ENCODE assay signal across 26 cellular contexts in the genomic region with DNA sequence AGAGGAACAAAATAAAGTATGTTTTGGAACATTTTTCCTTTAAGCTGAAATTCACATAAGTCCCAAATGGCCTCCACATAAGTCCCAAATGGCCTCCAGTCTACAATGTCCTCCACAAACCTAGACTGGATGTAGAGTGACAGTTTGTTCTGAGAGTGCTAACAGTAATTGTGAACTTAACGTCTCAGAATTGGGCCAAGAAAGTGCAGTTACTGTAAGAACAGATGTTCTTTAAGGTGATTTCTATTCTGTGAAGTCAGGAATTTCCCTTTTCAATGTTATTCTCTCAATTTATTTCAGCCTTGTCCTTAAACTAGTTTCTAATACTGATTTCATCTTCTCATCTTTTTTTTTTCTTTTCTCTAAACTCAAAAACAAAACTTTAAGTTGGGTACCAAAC.
"Had no signal": no experiment of that assay in that cellular context is flagged by ENCODE, and none has a peak within 500 bp of the region (broad histone marks: within the 10 kb centered on the region; RNA-seq: fewer than 3 reads in every experiment).

No MANE protein-coding gene starts in this region.

- H3K27ac ChIP-seq: dorsolateral prefrontal cortex, epithelial cell of prostate, gastrocnemius medialis, heart right ventricle, left lung, ovary, psoas muscle, sigmoid colon, thoracic aorta, tibial nerve, upper lobe of left lung had no signal

- H3K4me3 ChIP-seq: dorsolateral prefrontal cortex, gastrocnemius medialis, heart right ventricle, left lung, ovary, psoas muscle, sigmoid colon, thoracic aorta, tibial nerve, upper lobe of left lung had no signal

- H3K27me3 ChIP-seq: dorsolateral prefrontal cortex, gastrocnemius medialis, heart right ventricle, left lung, ovary, sigmoid colon, tibial nerve, upper lobe of left lung had no signal

- H3K27ac Mint-ChIP-seq: endodermal cell; naive thymus-derived CD8-positive, alpha-beta T cell; nephron progenitor cell; stimulated activated memory B cell treated with anti-CD40 and anti-IgM and Interleukin-4, amounts not matched to agents 10 μg/mL and 1 μg/mL and 100 μg/mL, for 72 hours; stimulated activated naive CD8-positive, alpha-beta T cell treated with anti-CD3 and anti-CD28 coated beads, Interleukin-15, Interleukin-2, amounts not matched to agents 100 ng/mL and 50 ng/mL, for 24 hours had no signal

- H3K27me3 Mint-ChIP-seq: naive thymus-derived CD8-positive, alpha-beta T cell; stimulated activated memory B cell treated with anti-CD40 and anti-IgM and Interleukin-4, amounts not matched to agents 10 μg/mL and 1 μg/mL and 100 μg/mL, for 72 hours; stimulated activated naive CD8-positive, alpha-beta T cell treated with anti-CD3 and anti-CD28 coated beads, Interleukin-15, Interleukin-2, amounts not matched to agents 100 ng/mL and 50 ng/mL, for 24 hours had no signal

- H3K9me3 ChIP-seq: gastrocnemius medialis, heart right ventricle, left lung, ovary, psoas muscle, sigmoid colon, thoracic aorta, tibial nerve, upper lobe of left lung had no signal

- H3K4me1 ChIP-seq: gastrocnemius medialis, heart right ventricle, left lung, psoas muscle, sigmoid colon, upper lobe of left lung had no signal

- H3K36me3 ChIP-seq: gastrocnemius medialis, heart right ventricle, left lung, ovary, sigmoid colon, thoracic aorta, tibial nerve, upper lobe of left lung had no signal

- H3K36me3 Mint-ChIP-seq: naive thymus-derived CD8-positive, alpha-beta T cell; stimulated activated memory B cell treated with anti-CD40 and anti-IgM and Interleukin-4, amounts not matched to agents 10 μg/mL and 1 μg/mL and 100 μg/mL, for 72 hours had no signal

- DNase-seq: dorsolateral prefrontal cortex; effector CD8-positive, alpha-beta T cell; endodermal cell; foreskin fibroblast; gastrocnemius medialis; heart right ventricle; hippocampal formation; left cardiac atrium; left lung; mesendoderm; naive thymus-derived CD8-positive, alpha-beta T cell; nephron progenitor cell; occipital lobe; ovary; posterior cingulate gyrus; psoas muscle; right cardiac atrium; sigmoid colon; stimulated activated CD4-positive, alpha-beta T cell treated with anti-CD3 and anti-CD28 coated beads, Interleukin-4, amount 100 ng/mL, for 4 hours; upper lobe of left lung had no signal

- H3K4me3 Mint-ChIP-seq: endodermal cell; naive thymus-derived CD8-positive, alpha-beta T cell; nephron progenitor cell; stimulated activated memory B cell treated with anti-CD40 and anti-IgM and Interleukin-4, amounts not matched to agents 10 μg/mL and 1 μg/mL and 100 μg/mL, for 72 hours; stimulated activated naive CD8-positive, alpha-beta T cell treated with anti-CD3 and anti-CD28 coated beads, Interleukin-15, Interleukin-2, amounts not matched to agents 100 ng/mL and 50 ng/mL, for 24 hours had no signal

- H3K9me3 Mint-ChIP-seq: endodermal cell; naive thymus-derived CD8-positive, alpha-beta T cell; nephron progenitor cell; stimulated activated memory B cell treated with anti-CD40 and anti-IgM and Interleukin-4, amounts not matched to agents 10 μg/mL and 1 μg/mL and 100 μg/mL, for 72 hours; stimulated activated naive CD8-positive, alpha-beta T cell treated with anti-CD3 and anti-CD28 coated beads, Interleukin-15, Interleukin-2, amounts not matched to agents 100 ng/mL and 50 ng/mL, for 24 hours had no signal

- ATAC-seq: esophagus mucosa; gastrocnemius medialis; heart right ventricle; left cardiac atrium; left lung; naive thymus-derived CD8-positive, alpha-beta T cell; psoas muscle; right cardiac atrium; stimulated activated memory B cell treated with anti-CD40 and anti-IgM and Interleukin-4, amounts not matched to agents 10 μg/mL and 1 μg/mL and 100 μg/mL, for 72 hours had no signal

- H3K4me1 Mint-ChIP-seq: naive thymus-derived CD8-positive, alpha-beta T cell; nephron progenitor cell; stimulated activated memory B cell treated with anti-CD40 and anti-IgM and Interleukin-4, amounts not matched to agents 10 μg/mL and 1 μg/mL and 100 μg/mL, for 72 hours had no signal
